ENCODE assay signal across 11 cellular contexts in the genomic region with DNA sequence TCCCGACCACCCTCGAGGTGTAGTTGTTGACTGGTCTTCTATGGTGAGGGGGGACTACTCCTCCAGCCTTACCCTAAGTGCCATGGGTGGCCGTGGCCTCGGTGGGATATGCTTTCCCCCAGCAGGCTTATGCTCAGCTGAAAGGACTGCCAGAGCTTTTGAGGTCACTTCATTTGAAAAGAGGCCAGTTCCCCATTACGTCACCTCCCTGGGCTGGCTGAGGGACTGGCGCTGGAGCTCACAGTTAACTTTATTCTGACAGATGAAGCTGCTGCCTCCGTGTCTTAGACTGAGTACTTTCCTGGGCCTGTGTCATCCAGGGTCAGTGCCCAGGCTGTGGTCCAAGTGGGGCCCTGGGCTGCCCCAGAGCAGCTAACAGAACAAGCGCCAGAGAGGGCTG. TPM values are rescaled to one million over a fixed set of nuclear protein-coding genes. Genes with fewer than 3 reads are reported as not detected.
DNase-seq lines count a peak whose midpoint lies in the region; ATAC-seq and TF ChIP-seq lines count a peak whose summit lies in the region.
"Had no signal": no experiment of that assay in that cellular context is flagged by ENCODE, and none has a peak within 500 bp of the region (broad histone marks: within the 10 kb centered on the region; RNA-seq: fewer than 3 reads in every experiment).

No MANE protein-coding gene starts in this region.

- no peak overlapping the region for H3K4me3 ChIP-seq in fibroblast of pulmonary artery (replicated peaks; ENCODE audit: low read depth, low read length)
- no peak overlapping the region for H3K4me3 ChIP-seq in vagina
- H3K4me3 ChIP-seq: lung had no signal

- H3K27ac ChIP-seq in vagina, result peak overlapping the region; percentile 43

- no peaks in the 10 kb centered on the region for H3K9me3 ChIP-seq in vagina

- no peaks in the 10 kb centered on the region for H3K36me3 ChIP-seq in vagina

- DNase-seq in RKO (ENCODE audit: low spot score) (peak; percentile 27), fibroblast of pulmonary artery (ENCODE audit: low read depth) (peak; percentile 58), midbrain (lab: John Stamatoyannopoulos, UW) (peak; percentile 48), vagina (ENCODE audit: extremely low spot score in 2 of 2) (no peak), ACHN (no peak), natural killer cell (no peak)
- no peak for DNase-seq in stimulated activated CD4-positive, alpha-beta T cell treated with anti-CD3 and anti-CD28 coated beads, Interleukin-1b, Interleukin-23, amount 100 ng/mL, for 48 hours
- DNase-seq: activated CD8-positive, alpha-beta memory T cell treated with anti-CD3 and anti-CD28 coated beads for 24 hours; NCI-H69; T-helper 1 cell had no signal

- intact Hi-C loops in vagina (cut with DNase I), result no loop called here
- intact Hi-C loops in natural killer cell (cut with micrococcal nuclease), result no loop called here

- no peak overlapping the region for H3K27ac Mint-ChIP-seq in natural killer cell

- H3K36me3 Mint-ChIP-seq in natural killer cell, result no peaks in the 10 kb centered on the region

- no peak for TF ChIP-seq POLR2A in vagina (IDR thresholded peaks at IDR 0.05)

- H3K9me3 Mint-ChIP-seq in natural killer cell, result no peaks in the 10 kb centered on the region

- peaks cover 18% of the 10 kb centered on the region for H3K4me1 ChIP-seq in vagina

- peaks cover 0 to 5% of the 10 kb centered on the region in 2 donors for H3K4me1 Mint-ChIP-seq in natural killer cell

- in situ Hi-C loops in ACHN (cut with HindIII; ENCODE audit: low pct_ligation_motif_present, low pct_unique_long_range_greater_than_20kb, low sequenced_read_pairs), result no loop called here

- H3K27me3 ChIP-seq in vagina, result no peaks in the 10 kb centered on the region

- H3K4me3 Mint-ChIP-seq in natural killer cell, result no peak overlapping the region

- TF ChIP-seq CTCF in fibroblast of pulmonary artery (IDR thresholded peaks at IDR 0.05; ENCODE audit: low read length, missing control alignments) (no peak), vagina (IDR thresholded peaks at IDR 0.05) (no peak), natural killer cell (IDR thresholded peaks at IDR 0.05) (no peak)

- H3K27me3 Mint-ChIP-seq in natural killer cell (ENCODE audit: low read depth in 2 of 2), result no peaks in the 10 kb centered on the region

- ATAC-seq in natural killer cell, result no peak

RNA-seq across cellular contexts. Expression of gene PCMTD2, which starts 42.8 kb away (rescaled TPM):
- total RNA-seq in vagina, result 45.2 TPM
- total RNA-seq in natural killer cell, result 10 to 100 TPM; 63.8 to 100.0 (median 65.6) TPM

RNA-seq across cellular contexts. Expression of gene MYT1, which starts 48.5 kb away (rescaled TPM):
- total RNA-seq in vagina (not detected), natural killer cell (not detected)

Comparison
In these comparisons a context has a peak if more than half of its experiments do, and no peak if none do; other contexts are left out.
1. DNase-seq: peak in RKO (single experiment), fibroblast of pulmonary artery (single experiment) and midbrain (single experiment); none in vagina (0 of 2), ACHN (single experiment), stimulated activated CD4-positive, alpha-beta T cell treated with anti-CD3 and anti-CD28 coated beads, Interleukin-1b, Interleukin-23, amount 100 ng/mL, for 48 hours (single experiment) and natural killer cell (single experiment).